In genomic region chr3:33064929-33065328, GRCh38 we compare ENCODE assay signal across 11 cellular contexts. TPM values are rescaled to one million over a fixed set of nuclear protein-coding genes. Genes with fewer than 3 reads are reported as not detected.
DNase-seq lines count a peak whose midpoint lies in the region; ATAC-seq and TF ChIP-seq lines count a peak whose summit lies in the region.
"Had no signal": no experiment of that assay in that cellular context is flagged by ENCODE, and none has a peak within 500 bp of the region (broad histone marks: within the 10 kb centered on the region; RNA-seq: fewer than 3 reads in every experiment).

No MANE protein-coding gene starts in this region.

- ATAC-seq in lower lobe of right lung (no peak), GM19395 (IDR thresholded peaks at IDR 0.05; ENCODE audit: unreplicated experiment) (no peak)
- ATAC-seq: stimulated activated effector memory CD8-positive, alpha-beta T cell treated with anti-CD3 and anti-CD28 coated beads, Interleukin-12 subunit alpha, Interleukin-12 subunit beta, amount 100 ng/mL, for 72 hours had no signal

- CTCF ChIA-PET in GM10248 (lab: Yijun Ruan, JAX), result interaction anchor here (1.0 to 7.8 kb wide), 2 partner anchors 9 to 116 kb away, joined by 4 to 58 read pairs; no protein-coding TSS in a partner anchor

- intact Hi-C loops in lower lobe of right lung (cut with DNase I), result no loop called here

- no peaks in the 10 kb centered on the region for H3K9me3 ChIP-seq in lower lobe of right lung

- no peak overlapping the region for H3K4me3 ChIP-seq in LNCaP clone FGC (ENCODE audit: low read depth, low read length)
- no peak overlapping the region for H3K4me3 ChIP-seq in lower lobe of right lung

- peaks cover 84% of the 10 kb centered on the region for H3K36me3 ChIP-seq in lower lobe of right lung

- no peak overlapping the region for H3K27ac ChIP-seq in lower lobe of right lung
- H3K27ac ChIP-seq: HL-60 had no signal

- DNase-seq in GM10248 (ENCODE audit: extremely low spot score) (no peak), LNCaP clone FGC (ENCODE audit: low read depth) (no peak), lower lobe of right lung (no peak), NCI-H510A treated with DMSO at 0.1 percent for 48 hours (lab: John Stamatoyannopoulos, UW) (no peak), putamen (ENCODE audit: low spot score) (no peak)
- peak; percentile 48 for DNase-seq in activated CD4-positive, alpha-beta T cell treated with anti-CD3 and anti-CD28 coated beads, Interleukin-2, amount 50 U/mL, for 1 hour
- DNase-seq: NCI-H146, T-helper 9 cell had no signal

- TF ChIP-seq CTCF in GM10248 (IDR thresholded peaks at IDR 0.05; ENCODE audit: control extremely low read depth, extremely low read depth, low read depth, missing control alignments), result peak; percentile 46
- 0 out of 2 replicates have a peak, but pooled peaks have one; percentile 9 for TF ChIP-seq CTCF in LNCaP clone FGC (IDR thresholded peaks at IDR 0.05; ENCODE audit: control insufficient read depth, extremely low read depth, insufficient read depth)
- peak; percentile 22 for TF ChIP-seq CTCF in lower lobe of right lung (IDR thresholded peaks at IDR 0.05)

- H3K27me3 ChIP-seq in lower lobe of right lung (ENCODE audit: low read depth), result no peaks in the 10 kb centered on the region

- no peaks in the 10 kb centered on the region for H3K4me1 ChIP-seq in lower lobe of right lung

- POLR2A ChIA-PET in GM10248 (lab: Yijun Ruan, JAX), result no interaction called here

RNA-seq across cellular contexts. Expression of gene GLB1, which starts 32.0 kb away (rescaled TPM):
- 89.7 TPM for total RNA-seq in lower lobe of right lung

RNA-seq across cellular contexts. Expression of gene TMPPE, which starts 32.0 kb away (rescaled TPM):
- total RNA-seq in lower lobe of right lung, result 20.0 TPM

RNA-seq across cellular contexts. Expression of gene CRTAP, which starts 48.9 kb away (rescaled TPM):
- total RNA-seq in lower lobe of right lung, result 213 TPM
